ENCODE assay signal across 1 cellular context in the genomic region with DNA sequence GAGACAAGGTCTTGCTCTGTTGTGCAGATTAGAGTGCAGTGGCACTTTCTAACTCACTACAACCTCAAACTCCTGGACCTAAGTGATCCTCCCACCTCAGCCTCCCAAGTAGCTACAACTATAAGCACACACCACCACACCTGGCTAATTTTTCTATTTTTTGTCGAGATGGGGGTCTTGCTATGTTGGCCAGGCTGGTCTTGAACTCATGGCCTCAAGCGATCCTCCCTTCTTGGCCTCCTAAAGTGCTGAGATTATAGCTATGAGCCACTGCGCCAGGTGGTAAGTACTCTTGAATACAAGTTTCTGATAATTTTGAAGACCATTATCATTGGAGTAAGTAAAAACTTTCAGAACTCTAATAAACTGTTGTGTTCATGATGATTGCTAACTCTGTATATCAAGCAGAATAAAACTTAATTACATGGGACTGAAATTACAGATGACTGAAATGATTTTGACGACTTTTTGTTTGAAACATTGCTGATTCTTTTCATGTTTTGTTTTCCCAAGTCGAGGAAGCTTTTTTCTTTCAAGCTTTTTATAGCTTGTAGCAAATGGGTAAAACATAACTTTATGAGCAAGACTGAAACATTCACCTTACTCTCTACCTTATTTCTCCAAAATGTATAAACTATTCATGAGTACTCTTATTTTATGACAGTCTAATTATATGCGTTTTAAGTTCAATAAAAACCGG.
TF ChIP-seq lines count a peak whose summit lies in the region.

No MANE protein-coding gene starts in this region.

TF ChIP-seq in HEK293, 187 proteins besides CTCF, POLR2A, EP300 and RAD21 (continued from another document):
- TF ChIP-seq ZNF510 (tag by site-specific recombination; IDR thresholded peaks at IDR 0.05; ENCODE audit: insufficient replicate concordance) (no peak), ZNF558 (tag by site-specific recombination; IDR thresholded peaks at IDR 0.05) (no peak)
TF ChIP-seq in HEK293: peak in this region for 4.
